Comparison of ENCODE assay signal across 10 cellular contexts in the genomic region with DNA sequence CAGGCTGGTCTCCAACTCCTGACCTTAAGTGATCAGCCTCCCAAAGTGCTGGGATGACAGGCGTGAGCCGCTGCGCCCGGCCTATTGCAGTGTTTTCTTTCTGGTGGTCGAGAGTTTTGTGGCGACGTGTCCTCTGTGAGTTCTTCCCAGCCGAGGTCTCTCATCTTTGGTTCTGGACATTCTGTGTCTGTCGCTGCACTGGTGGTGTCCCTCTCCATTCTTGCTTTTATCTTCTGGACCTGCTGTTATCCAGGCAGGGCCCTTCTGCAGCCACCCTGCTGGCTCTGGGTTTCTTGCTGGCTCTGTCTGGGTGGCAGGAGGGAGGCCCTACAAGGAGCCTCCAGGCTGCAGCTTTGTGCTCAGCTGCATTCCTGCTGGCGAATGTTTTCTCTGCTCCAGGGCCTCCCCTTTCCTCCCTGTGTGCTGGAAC. TPM values are rescaled to one million over a fixed set of nuclear protein-coding genes. Genes with fewer than 3 reads are reported as not detected.
A peak's percentile ranks its signal among the peaks of the same experiment; 100 is the strongest.
DNase-seq lines count a peak whose midpoint lies in the region; ATAC-seq and TF ChIP-seq lines count a peak whose summit lies in the region.
"Had no signal": no experiment of that assay in that cellular context is flagged by ENCODE, and none has a peak within 500 bp of the region (broad histone marks: within the 10 kb centered on the region; RNA-seq: fewer than 3 reads in every experiment).

No MANE protein-coding gene starts in this region.

- no peaks in the 10 kb centered on the region for H3K27me3 Mint-ChIP-seq in activated T-cell treated with anti-CD3 and anti-CD28 coated beads, Interleukin-2, amount 50 U/mL, for 72 hours (ENCODE audit: low read depth)
- H3K27me3 Mint-ChIP-seq in endodermal cell (ENCODE audit: insufficient read depth) = no peaks in the 10 kb centered on the region
- no peaks in the 10 kb centered on the region for H3K27me3 Mint-ChIP-seq in CD4-positive, alpha-beta memory T cell

- peak overlapping the region; percentile 92 for H3K27ac Mint-ChIP-seq in activated T-cell treated with anti-CD3 and anti-CD28 coated beads, Interleukin-2, amount 50 U/mL, for 72 hours
- H3K27ac Mint-ChIP-seq in endodermal cell = no peak overlapping the region
- H3K27ac Mint-ChIP-seq in stimulated activated effector memory CD8-positive, alpha-beta T cell treated with anti-CD3 and anti-CD28 coated beads, Interleukin-12 subunit alpha, Interleukin-12 subunit beta, amount 100 ng/mL, for 72 hours = peak overlapping the region; percentile 98
- peak overlapping the region in 1 of 7 donors; percentile 72 for H3K27ac Mint-ChIP-seq in CD4-positive, alpha-beta memory T cell

- H3K9ac ChIP-seq in endodermal cell (ENCODE audit: extremely low read depth, low read length, poor library complexity, severe bottlenecking) = no peak overlapping the region

- CTCF ChIA-PET in CD4-positive, alpha-beta memory T cell (lab: Charles Lee; ENCODE audit: partially characterized antibody) = no interaction called here

- no peak for DNase-seq in activated T-cell treated with anti-CD3 and anti-CD28 coated beads, Interleukin-2, amount 50 U/mL, for 72 hours
- no peak for DNase-seq in activated T-cell treated with anti-CD3 and anti-CD28 coated beads, Interleukin-2, amount 50 U/mL, for 1 hour
- DNase-seq in RPMI7951 (ENCODE audit: low read depth) (peak; percentile 71), endodermal cell (peak; percentile 59), NCI-H524 (lab: John Stamatoyannopoulos, UW) (no peak)
- DNase-seq in stimulated activated effector memory CD8-positive, alpha-beta T cell treated with anti-CD3 and anti-CD28 coated beads, Interleukin-12 subunit alpha, Interleukin-12 subunit beta, amount 100 ng/mL, for 72 hours (ENCODE audit: low spot score in 2 of 2) = peak in 1 of 2 donors; percentile 47
- DNase-seq in CD4-positive, alpha-beta memory T cell = no peak
- DNase-seq: C1 segment of cervical spinal cord, NCI-H446 had no signal

- H3K9me3 Mint-ChIP-seq in activated T-cell treated with anti-CD3 and anti-CD28 coated beads, Interleukin-2, amount 50 U/mL, for 72 hours = no peaks in the 10 kb centered on the region
- H3K9me3 Mint-ChIP-seq in endodermal cell = no peaks in the 10 kb centered on the region
- no peaks in the 10 kb centered on the region for H3K9me3 Mint-ChIP-seq in stimulated activated effector memory CD8-positive, alpha-beta T cell treated with anti-CD3 and anti-CD28 coated beads, Interleukin-12 subunit alpha, Interleukin-12 subunit beta, amount 100 ng/mL, for 72 hours
- no peaks in the 10 kb centered on the region for H3K9me3 Mint-ChIP-seq in CD4-positive, alpha-beta memory T cell

- TF ChIP-seq CTCF in endodermal cell (conservative IDR thresholded peaks at IDR 0.05) = no peak

- H3K36me3 ChIP-seq in endodermal cell (ENCODE audit: control insufficient read depth, insufficient read depth, low read length) = no peaks in the 10 kb centered on the region
- no peaks in the 10 kb centered on the region for H3K36me3 ChIP-seq in CD4-positive, alpha-beta memory T cell (ENCODE audit: insufficient read depth, low read length)

- intact Hi-C loops in CD4-positive, alpha-beta memory T cell (cut with micrococcal nuclease) = no loop called here

- H3K4me3 Mint-ChIP-seq in activated T-cell treated with anti-CD3 and anti-CD28 coated beads, Interleukin-2, amount 50 U/mL, for 72 hours = peak overlapping the region; percentile 80 to 89
- no peak overlapping the region for H3K4me3 Mint-ChIP-seq in endodermal cell
- H3K4me3 Mint-ChIP-seq in stimulated activated effector memory CD8-positive, alpha-beta T cell treated with anti-CD3 and anti-CD28 coated beads, Interleukin-12 subunit alpha, Interleukin-12 subunit beta, amount 100 ng/mL, for 72 hours = peak overlapping the region; percentile 79
- H3K4me3 Mint-ChIP-seq in CD4-positive, alpha-beta memory T cell = no peak overlapping the region

- peaks cover 4 to 17% of the 10 kb centered on the region in 2 donors for H3K36me3 Mint-ChIP-seq in activated T-cell treated with anti-CD3 and anti-CD28 coated beads, Interleukin-2, amount 50 U/mL, for 72 hours (ENCODE audit: insufficient read depth in 2 of 2)
- H3K36me3 Mint-ChIP-seq in endodermal cell (ENCODE audit: low read depth) = no peaks in the 10 kb centered on the region
- H3K36me3 Mint-ChIP-seq in stimulated activated effector memory CD8-positive, alpha-beta T cell treated with anti-CD3 and anti-CD28 coated beads, Interleukin-12 subunit alpha, Interleukin-12 subunit beta, amount 100 ng/mL, for 72 hours = peaks cover 48% of the 10 kb centered on the region
- no peaks in the 10 kb centered on the region for H3K36me3 Mint-ChIP-seq in CD4-positive, alpha-beta memory T cell

- 83 to 86% methylated on average over 8 to 10 of the region's 10 CpGs for WGBS in endodermal cell (ENCODE audit: insufficient coverage in 1 of 2, insufficient read length in 1 of 2), 2 experiments

- no peaks in the 10 kb centered on the region for H3K9me3 ChIP-seq in endodermal cell (ENCODE audit: control insufficient read depth, low read length)
- no peaks in the 10 kb centered on the region for H3K9me3 ChIP-seq in CD4-positive, alpha-beta memory T cell (ENCODE audit: control insufficient read depth in 1 of 2, low read length in 2 of 2)

- H3K4me1 Mint-ChIP-seq in activated T-cell treated with anti-CD3 and anti-CD28 coated beads, Interleukin-2, amount 50 U/mL, for 72 hours (ENCODE audit: low read depth) = peaks cover 57% of the 10 kb centered on the region
- peaks cover 4% of the 10 kb centered on the region for H3K4me1 Mint-ChIP-seq in endodermal cell
- H3K4me1 Mint-ChIP-seq in stimulated activated effector memory CD8-positive, alpha-beta T cell treated with anti-CD3 and anti-CD28 coated beads, Interleukin-12 subunit alpha, Interleukin-12 subunit beta, amount 100 ng/mL, for 72 hours = peaks cover 30% of the 10 kb centered on the region
- H3K4me1 Mint-ChIP-seq in CD4-positive, alpha-beta memory T cell = peaks cover 14 to 20% (median 17%) of the 10 kb centered on the region in 4 donors

- H3K27ac ChIP-seq in endodermal cell (ENCODE audit: low read depth, low read length) = no peak overlapping the region
- no peak overlapping the region for H3K27ac ChIP-seq in CD4-positive, alpha-beta memory T cell (ENCODE audit: low read depth, low read length)

- POLR2A ChIA-PET in CD4-positive, alpha-beta memory T cell (lab: Charles Lee; ENCODE audit: partially characterized antibody) = no interaction called here

- no peaks in the 10 kb centered on the region for H3K27me3 ChIP-seq in endodermal cell (ENCODE audit: control insufficient read depth, insufficient read depth, low read length, poor library complexity, severe bottlenecking)
- H3K27me3 ChIP-seq in CD4-positive, alpha-beta memory T cell (ENCODE audit: insufficient read depth, low read length) = no peaks in the 10 kb centered on the region

- no peak overlapping the region for H3K4me3 ChIP-seq in endodermal cell (ENCODE audit: low read length)
- H3K4me3 ChIP-seq in CD4-positive, alpha-beta memory T cell (ENCODE audit: low read length in 2 of 2) = no peak overlapping the region

- H3K4me1 ChIP-seq in endodermal cell (ENCODE audit: control insufficient read depth, insufficient read depth, low read length) = no peaks in the 10 kb centered on the region
- H3K4me1 ChIP-seq in CD4-positive, alpha-beta memory T cell (ENCODE audit: insufficient read depth, low read length) = peaks cover 11% of the 10 kb centered on the region

- ATAC-seq in activated T-cell treated with anti-CD3 and anti-CD28 coated beads, Interleukin-2, amount 50 U/mL, for 72 hours (replicated peaks in 1 of 2) = no peak
- no peak for ATAC-seq in stimulated activated effector memory CD8-positive, alpha-beta T cell treated with anti-CD3 and anti-CD28 coated beads, Interleukin-12 subunit alpha, Interleukin-12 subunit beta, amount 100 ng/mL, for 72 hours
- ATAC-seq in GM18858 (IDR thresholded peaks at IDR 0.05; ENCODE audit: unreplicated experiment) = no peak

RNA-seq across cellular contexts. Expression of gene EXOC3, which starts 49.1 kb away (rescaled TPM):
- 10 to 100 TPM; 60.1 to 78.2 TPM for total RNA-seq in activated T-cell treated with anti-CD3 and anti-CD28 coated beads, Interleukin-2, amount 50 U/mL, for 72 hours
- total RNA-seq in RPMI7951 (2014; rRNA removed; shearing (Covaris generic)) = 22.7 and 25.2 TPM in 2 replicates
- 10 to 100 TPM; 38.6 to 53.7 TPM for total RNA-seq in endodermal cell
- 41.4 TPM for polyA plus RNA-seq in endodermal cell (2013, experiment 1 of 2)
- polyA plus RNA-seq in endodermal cell (2013, experiment 2 of 2) = 38.3 TPM
- 10 to 100 TPM; 83.0 to 96.1 TPM for total RNA-seq in CD4-positive, alpha-beta memory T cell
- 10 to 100 TPM; 32.0 to 42.8 TPM for polyA plus RNA-seq in CD4-positive, alpha-beta memory T cell

Comparison
In these comparisons a context has a peak if more than half of its experiments do, and no peak if none do; other contexts are left out.
1. DNase-seq: peak in RPMI7951 (single experiment) and endodermal cell (single experiment); none in activated T-cell treated with anti-CD3 and anti-CD28 coated beads, Interleukin-2, amount 50 U/mL, for 72 hours (0 of 2), activated T-cell treated with anti-CD3 and anti-CD28 coated beads, Interleukin-2, amount 50 U/mL, for 1 hour (single experiment), CD4-positive, alpha-beta memory T cell (0 of 5) and NCI-H524 (0 of 2).
2. H3K4me3 Mint-ChIP-seq: peak in activated T-cell treated with anti-CD3 and anti-CD28 coated beads, Interleukin-2, amount 50 U/mL, for 72 hours (2 of 2) and stimulated activated effector memory CD8-positive, alpha-beta T cell treated with anti-CD3 and anti-CD28 coated beads, Interleukin-12 subunit alpha, Interleukin-12 subunit beta, amount 100 ng/mL, for 72 hours (single experiment); none in endodermal cell (single experiment) and CD4-positive, alpha-beta memory T cell (0 of 8).